ENCODE assay signal across 8 cellular contexts in genomic region chr20:47352332-47353223, GRCh38. TPM values are rescaled to one million over a fixed set of nuclear protein-coding genes. Genes with fewer than 3 reads are reported as not detected.
DNase-seq lines count a peak whose midpoint lies in the region; ATAC-seq lines count a peak whose summit lies in the region.

No MANE protein-coding gene starts in this region.

- H3K4me3 ChIP-seq in iPS-20b (ENCODE audit: low read length) (peak overlapping the region; percentile 45; the same call in 1 of the 2 replicates), SJCRH30 (no peak overlapping the region)

- H3K27me3 ChIP-seq in iPS-20b (ENCODE audit: insufficient read depth, low read length) (no peaks in the 10 kb centered on the region), SJCRH30 (no peaks in the 10 kb centered on the region)

- DNase-seq in Right ventricle myocardium inferior (ENCODE audit: missing footprints) (peak; percentile 73), cardiac septum (ENCODE audit: low spot score) (no peak), superior temporal gyrus (ENCODE audit: extremely low spot score) (peak; percentile 86), SJCRH30 (no peak)

- intact Hi-C loops in Right ventricle myocardium inferior (cut with DNase I) (no loop called here), cardiac septum (cut with DNase I) (no loop called here)

- H3K4me1 ChIP-seq in iPS-20b (ENCODE audit: insufficient read depth, low read length) (peaks cover 98% of the 10 kb centered on the region), SJCRH30 (peaks cover 32% of the 10 kb centered on the region)

- peak overlapping the region; percentile 51 for H3K27ac ChIP-seq in adipose tissue (ENCODE audit: low read depth, low read length)
- H3K27ac ChIP-seq in iPS-20b (ENCODE audit: low read length) = peak overlapping the region; percentile 95
- H3K27ac ChIP-seq in SJCRH30 = no peak overlapping the region

- H3K9me3 ChIP-seq in iPS-20b (ENCODE audit: insufficient read depth, low read depth, low read length) (no peaks in the 10 kb centered on the region), SJCRH30 (replicated peaks) (no peaks in the 10 kb centered on the region)

- H3K36me3 ChIP-seq in iPS-20b (ENCODE audit: insufficient read depth, low read depth, low read length) (peaks cover 40% of the 10 kb centered on the region), SJCRH30 (peaks cover 37% of the 10 kb centered on the region)

- peak overlapping the region; percentile 84; the same call in 1 of the 2 replicates for H3K9ac ChIP-seq in iPS-20b (ENCODE audit: low read depth, low read length)

- 25 to 59% (median 52%) methylated on average over 13 of the region's 13 CpGs for WGBS in adipose tissue, 3 donors

- peak; percentile 47 for ATAC-seq in Right ventricle myocardium inferior
- no peak for ATAC-seq in HG03097 (IDR thresholded peaks at IDR 0.05; ENCODE audit: low FRiP score, unreplicated experiment)
- no peak for ATAC-seq in HG03378 (IDR thresholded peaks at IDR 0.05; ENCODE audit: unreplicated experiment)

RNA-seq across cellular contexts. Expression of gene ZMYND8, which starts 3.9 kb away (rescaled TPM):
- total RNA-seq in Right ventricle myocardium inferior (36.1 TPM), cardiac septum (25.7 TPM)
- polyA plus RNA-seq in adipose tissue = 1 to 10 TPM; 5.0 to 9.1 (median 7.7) TPM
- 45.4 and 45.8 TPM in 2 replicates for total RNA-seq in SJCRH30 (2014; rRNA removed; shearing (Covaris generic))

Comparison
In these comparisons a context has a peak if more than half of its experiments do, and no peak if none do; other contexts are left out.
1. DNase-seq: peak in Right ventricle myocardium inferior (single experiment) and superior temporal gyrus (single experiment); none in cardiac septum (single experiment) and SJCRH30 (0 of 2).